Comparison of ENCODE assay signal across 8 cellular contexts in the genomic region with DNA sequence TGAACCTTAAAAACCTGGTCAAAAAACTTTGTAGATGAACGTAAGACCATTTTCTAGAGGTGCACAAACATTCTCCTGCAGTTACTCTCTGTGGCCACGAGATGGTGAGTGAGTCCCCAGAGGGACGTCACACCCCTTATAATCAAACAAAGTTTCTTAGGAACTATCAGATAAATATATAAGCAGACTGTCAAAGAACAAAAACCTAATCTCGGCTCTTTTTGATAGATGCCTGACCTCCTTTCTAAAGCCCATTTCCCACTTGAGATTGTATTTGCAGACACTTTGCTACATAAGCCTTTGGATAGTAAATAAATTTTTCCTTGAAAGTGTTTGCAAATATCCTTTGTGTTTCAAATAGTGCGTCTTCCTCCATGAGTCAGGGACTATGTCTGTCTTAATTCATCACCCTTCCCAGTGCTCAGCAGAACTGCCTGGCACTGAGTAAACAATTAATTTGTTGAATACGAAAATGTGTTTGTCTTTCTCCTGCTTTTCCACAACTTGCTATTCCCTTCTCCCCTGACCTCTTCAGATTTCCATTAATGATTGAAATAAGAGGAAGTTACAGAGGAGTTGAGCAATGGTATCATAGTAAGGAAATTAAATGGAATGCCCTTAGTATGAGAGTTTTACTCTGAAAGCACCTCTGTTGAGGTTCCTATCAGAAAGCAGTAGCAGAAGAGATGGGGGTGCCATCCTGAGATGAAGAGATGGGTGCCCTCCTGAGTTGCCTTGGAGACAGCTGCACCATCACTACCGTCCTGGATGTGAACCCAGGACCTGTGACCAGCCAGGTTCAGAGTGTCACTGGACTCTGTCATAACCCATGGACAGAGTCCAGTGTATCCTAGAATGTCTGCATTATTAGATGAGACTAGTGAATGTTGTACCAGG. TPM values are rescaled to one million over a fixed set of nuclear protein-coding genes. Genes with fewer than 3 reads are reported as not detected.
A peak's percentile ranks its signal among the peaks of the same experiment; 100 is the strongest.
DNase-seq lines count a peak whose midpoint lies in the region; ATAC-seq and TF ChIP-seq lines count a peak whose summit lies in the region.

No MANE protein-coding gene starts in this region.

- peak; percentile 74 for ATAC-seq in HG02938 (IDR thresholded peaks at IDR 0.05; ENCODE audit: unreplicated experiment)
- ATAC-seq in activated CD8-positive, alpha-beta T cell treated with anti-CD3 and anti-CD28 coated beads, Interleukin-2, amount 10 ng/mL, durations not matched to agents 7 days and 5 days: no peak
- ATAC-seq in GM18909 (IDR thresholded peaks at IDR 0.05; ENCODE audit: poor library complexity, unreplicated experiment): no peak

- TF ChIP-seq POLR2A in ovary (IDR thresholded peaks at IDR 0.05): no peak

- no peak overlapping the region for H3K27ac Mint-ChIP-seq in activated CD8-positive, alpha-beta T cell treated with anti-CD3 and anti-CD28 coated beads, Interleukin-2, amount 10 ng/mL, durations not matched to agents 7 days and 5 days

- CTCF ChIA-PET in A673 (lab: Charles Lee): no interaction called here
- CTCF ChIA-PET in activated CD8-positive, alpha-beta T cell treated with anti-CD3 and anti-CD28 coated beads, Interleukin-2, amount 10 ng/mL, durations not matched to agents 7 days and 5 days (lab: Charles Lee): no interaction called here

- peak overlapping the region; percentile 45 for H3K27ac ChIP-seq in A673 (ENCODE audit: low read depth, low read length, poor library complexity, severe bottlenecking)
- peak overlapping the region in 1 of 2 donors; percentile 27 for H3K27ac ChIP-seq in ovary

- no peaks in the 10 kb centered on the region for H3K27me3 ChIP-seq in A673 (replicated peaks; ENCODE audit: insufficient read depth, low read depth, low read length, poor library complexity)
- H3K27me3 ChIP-seq in ovary: no peaks in the 10 kb centered on the region

- no peak for TF ChIP-seq EP300 in ovary (IDR thresholded peaks at IDR 0.05)

- H3K36me3 ChIP-seq in A673 (ENCODE audit: insufficient read depth, low read length, poor library complexity, severe bottlenecking) (peaks cover 43% of the 10 kb centered on the region), ovary (no peaks in the 10 kb centered on the region)

- 34 to 37% (median 35%) methylated on average over 7 of the region's 7 CpGs for WGBS in ovary, 3 donors

- TF ChIP-seq CTCF in A673 (conservative IDR thresholded peaks at IDR 0.05; ENCODE audit: low read depth, low read length) (peak; percentile 92), fibroblast of villous mesenchyme (IDR thresholded peaks at IDR 0.05; ENCODE audit: insufficient read depth, low read depth, low read length) (peak; percentile 96), ovary (IDR thresholded peaks at IDR 0.05) (peak; percentile 52 to 70 (median 68))

- H3K4me1 ChIP-seq in A673 (ENCODE audit: insufficient read depth, low read length, poor library complexity, severe bottlenecking) (peaks cover 32% of the 10 kb centered on the region), ovary (ENCODE audit: insufficient read depth) (peaks cover 1% of the 10 kb centered on the region)

- H3K9me3 ChIP-seq in A673 (ENCODE audit: low read depth, low read length, poor library complexity, severe bottlenecking): no peaks in the 10 kb centered on the region
- no peaks in the 10 kb centered on the region for H3K9me3 ChIP-seq in ovary

- H3K4me3 Mint-ChIP-seq in activated CD8-positive, alpha-beta T cell treated with anti-CD3 and anti-CD28 coated beads, Interleukin-2, amount 10 ng/mL, durations not matched to agents 7 days and 5 days: no peak overlapping the region

- no TSS peak for BruUV-seq in A673 (replicated peaks; lab: Mats Ljungman, UMichigan)

- no peaks in the 10 kb centered on the region for H3K36me3 Mint-ChIP-seq in activated CD8-positive, alpha-beta T cell treated with anti-CD3 and anti-CD28 coated beads, Interleukin-2, amount 10 ng/mL, durations not matched to agents 7 days and 5 days (ENCODE audit: low read depth)

- peaks cover 5% of the 10 kb centered on the region for H3K4me1 Mint-ChIP-seq in activated CD8-positive, alpha-beta T cell treated with anti-CD3 and anti-CD28 coated beads, Interleukin-2, amount 10 ng/mL, durations not matched to agents 7 days and 5 days (ENCODE audit: low read depth)

- intact Hi-C loops in A673 (cut with micrococcal nuclease; ENCODE audit: unreplicated experiment) (loop anchor here (2.0 to 5.0 kb wide), 3 partner anchors 138 to 420 kb away; no protein-coding TSS in a partner anchor), ovary (cut with DNase I) (loop anchor here in 2 of 4 donors (5.0 to 10.0 kb wide), 3 partner anchors 135 to 390 kb away; no protein-coding TSS in a partner anchor)

- no peaks in the 10 kb centered on the region for H3K27me3 Mint-ChIP-seq in activated CD8-positive, alpha-beta T cell treated with anti-CD3 and anti-CD28 coated beads, Interleukin-2, amount 10 ng/mL, durations not matched to agents 7 days and 5 days (ENCODE audit: low read depth)

- POLR2A ChIA-PET in A673 (lab: Charles Lee; ENCODE audit: low non-redundant PET): no interaction called here
- POLR2A ChIA-PET in activated CD8-positive, alpha-beta T cell treated with anti-CD3 and anti-CD28 coated beads, Interleukin-2, amount 10 ng/mL, durations not matched to agents 7 days and 5 days (lab: Charles Lee): no interaction called here

- H3K4me3 ChIP-seq in A673 (ENCODE audit: low read depth, low read length, poor library complexity, severe bottlenecking) (no peak overlapping the region), fibroblast of villous mesenchyme (ENCODE audit: low read depth, low read length) (no peak overlapping the region), ovary (no peak overlapping the region)

- DNase-seq in A673 (ENCODE audit: low spot score) (peak; percentile 81), GDM1 (lab: John Stamatoyannopoulos, UW) (peak; percentile 11), NCI-H2227 treated with DMSO at 0.1 percent for 48 hours (lab: John Stamatoyannopoulos, UW) (peak; percentile 24), fibroblast of villous mesenchyme (ENCODE audit: low read depth) (peak; percentile 68), ovary (peak in 1 of 5 donors; percentile 41)
- peak; percentile 39 for DNase-seq in activated CD8-positive, alpha-beta T cell treated with anti-CD3 and anti-CD28 coated beads, Interleukin-2, amount 10 ng/mL, durations not matched to agents 7 days and 5 days

- no peaks in the 10 kb centered on the region for H3K9me3 Mint-ChIP-seq in activated CD8-positive, alpha-beta T cell treated with anti-CD3 and anti-CD28 coated beads, Interleukin-2, amount 10 ng/mL, durations not matched to agents 7 days and 5 days (ENCODE audit: insufficient read depth)

RNA-seq across cellular contexts. Expression of gene RAVER2, which starts 57.8 kb away (rescaled TPM):
- total RNA-seq in A673 (2021) (34.1 and 36.5 TPM in 2 replicates), fibroblast of villous mesenchyme (7.1 and 9.1 TPM in 2 replicates), ovary (1 to 10 TPM; 7.1 to 10.0 (median 7.9) TPM)
- total RNA-seq in activated CD8-positive, alpha-beta T cell treated with anti-CD3 and anti-CD28 coated beads, Interleukin-2, amount 10 ng/mL, durations not matched to agents 7 days and 5 days: 1 to 10 TPM in 1 of 2 experiments, under 1 TPM in 1; 0.70 to 1.2 TPM
- polyA plus RNA-seq in ovary: 10 to 100 TPM in 1 of 2 donors, 1 to 10 TPM in 1; 5.0 to 10.7 TPM
